Comparison of ENCODE assay signal across 8 cellular contexts in the genomic region with DNA sequence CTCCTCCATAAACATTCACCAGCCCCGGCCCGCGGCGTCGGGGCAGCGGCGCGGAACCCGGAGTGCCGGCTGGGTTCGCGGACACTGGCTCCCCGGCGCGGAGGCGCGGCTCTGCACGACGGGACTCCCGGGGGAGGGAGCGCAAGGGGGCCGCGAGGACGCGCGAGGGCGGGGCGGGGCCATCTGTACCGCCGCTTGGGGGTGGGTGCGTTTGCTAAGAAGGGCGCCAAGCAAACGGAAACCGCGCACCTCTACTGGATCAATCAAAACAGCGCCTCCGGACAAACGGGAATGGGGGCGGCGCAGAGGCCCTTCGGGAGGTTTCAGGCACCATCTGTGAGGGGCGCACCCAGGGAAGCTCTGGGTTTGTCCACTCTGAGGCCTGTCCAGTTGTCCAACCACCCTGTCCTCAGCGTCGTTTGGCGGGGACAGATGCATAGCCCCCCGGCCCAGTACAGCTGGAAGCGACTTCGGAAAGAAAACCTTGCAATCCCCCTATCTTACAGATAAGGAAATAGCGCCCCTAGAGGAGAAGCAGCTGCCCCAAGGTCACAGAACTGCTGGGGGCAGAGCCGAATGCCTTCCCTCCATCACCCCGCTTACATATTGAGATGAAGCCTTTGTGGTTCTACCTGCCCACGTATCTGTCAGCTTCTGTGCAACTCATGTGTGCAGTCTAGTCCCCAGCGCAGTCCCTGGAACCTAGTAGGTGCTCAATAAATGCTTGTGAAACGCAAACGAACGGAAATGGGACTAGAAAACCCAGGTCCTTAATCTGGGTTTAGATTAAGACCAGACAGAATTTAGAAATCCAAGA. TPM values are rescaled to one million over a fixed set of nuclear protein-coding genes. Genes with fewer than 3 reads are reported as not detected.
A peak's percentile ranks its signal among the peaks of the same experiment; 100 is the strongest.
DNase-seq lines count a peak whose midpoint lies in the region; ATAC-seq and TF ChIP-seq lines count a peak whose summit lies in the region.

No MANE protein-coding gene starts in this region.

- H3K4me2 ChIP-seq in OCI-LY3 (ENCODE audit: low read length) = peak overlapping the region; percentile 93

- peak overlapping the region; percentile 55 for H3K9ac ChIP-seq in OCI-LY3 (ENCODE audit: low read length)

- H3K36me3 Mint-ChIP-seq in naive B cell = no peaks in the 10 kb centered on the region
- H3K36me3 Mint-ChIP-seq in stimulated activated effector memory CD8-positive, alpha-beta T cell treated with anti-CD3 and anti-CD28 coated beads, Interleukin-12 subunit alpha, Interleukin-12 subunit beta, amount 100 ng/mL, for 72 hours = no peaks in the 10 kb centered on the region

- intact Hi-C loops in esophagus muscularis mucosa (cut with DNase I) = no loop called here

- no peak overlapping the region for H3K27ac ChIP-seq in OCI-LY3 (ENCODE audit: low read length)
- no peak overlapping the region for H3K27ac ChIP-seq in esophagus muscularis mucosa (replicated peaks in 1 of 4)

- TF ChIP-seq POLR2A in esophagus muscularis mucosa (IDR thresholded peaks at IDR 0.05; ENCODE audit: low read depth) (no peak), GM18505 (IDR thresholded peaks at IDR 0.05; ENCODE audit: borderline replicate concordance, extremely low read depth, insufficient read depth, insufficient read length) (no peak)

- H3K27me3 ChIP-seq in OCI-LY3 (ENCODE audit: low read depth, low read length) (peaks cover 8% of the 10 kb centered on the region; the same call in 1 of the 2 replicates), esophagus muscularis mucosa (peaks cover 0 to 64% (median 0%) of the 10 kb centered on the region in 4 donors)

- peak; percentile 93 for TF ChIP-seq CTCF in GM12873 (IDR thresholded peaks at IDR 0.05; ENCODE audit: insufficient read depth, low read depth, low read length, missing control alignments)
- peak; percentile 61 for TF ChIP-seq CTCF in OCI-LY3 (IDR thresholded peaks at IDR 0.05; ENCODE audit: low read depth, low read length)
- peak; percentile 44 to 68 (median 47) for TF ChIP-seq CTCF in esophagus muscularis mucosa (IDR thresholded peaks at IDR 0.05)

- TF ChIP-seq EP300 in esophagus muscularis mucosa (IDR thresholded peaks at IDR 0.05) = no peak

- H3K27me3 Mint-ChIP-seq in naive B cell = peaks cover 28 to 49% (median 44%) of the 10 kb centered on the region in 3 donors

- 15% methylated on average over 21 of the region's 56 CpGs for WGBS in esophagus muscularis mucosa

- H3K4me1 ChIP-seq in OCI-LY3 (ENCODE audit: low read length) (peaks cover 4% of the 10 kb centered on the region; the same call in 1 of the 2 replicates), esophagus muscularis mucosa (peaks cover 0 to 11% (median 10%) of the 10 kb centered on the region in 4 donors)

- H3K4me1 Mint-ChIP-seq in naive B cell = peaks cover 20 to 37% (median 34%) of the 10 kb centered on the region in 3 donors
- H3K4me1 Mint-ChIP-seq in stimulated activated effector memory CD8-positive, alpha-beta T cell treated with anti-CD3 and anti-CD28 coated beads, Interleukin-12 subunit alpha, Interleukin-12 subunit beta, amount 100 ng/mL, for 72 hours = peaks cover 16% of the 10 kb centered on the region

- H2AFZ ChIP-seq in OCI-LY3 (ENCODE audit: low read depth, low read length) = peak overlapping the region; percentile 70

- no peaks in the 10 kb centered on the region for H4K20me1 ChIP-seq in OCI-LY3 (ENCODE audit: insufficient read depth, low read length)

- DNase-seq in activated T-cell treated with anti-CD3 and anti-CD28 coated beads for 4 hours = peak; percentile 52
- DNase-seq in esophagus muscularis mucosa (ENCODE audit: extremely low spot score) = no peak
- peak; percentile 62 for DNase-seq in naive B cell
- peak; percentile 51 to 80 for DNase-seq in stimulated activated effector memory CD8-positive, alpha-beta T cell treated with anti-CD3 and anti-CD28 coated beads, Interleukin-12 subunit alpha, Interleukin-12 subunit beta, amount 100 ng/mL, for 72 hours (ENCODE audit: low spot score in 2 of 2)

- H3K36me3 ChIP-seq in OCI-LY3 (replicated peaks; ENCODE audit: low read depth, low read length) = no peaks in the 10 kb centered on the region
- H3K36me3 ChIP-seq in esophagus muscularis mucosa = no peaks in the 10 kb centered on the region

- peak overlapping the region in 1 of 6 donors; percentile 54 for H3K27ac Mint-ChIP-seq in naive B cell
- H3K27ac Mint-ChIP-seq in stimulated activated effector memory CD8-positive, alpha-beta T cell treated with anti-CD3 and anti-CD28 coated beads, Interleukin-12 subunit alpha, Interleukin-12 subunit beta, amount 100 ng/mL, for 72 hours = no peak overlapping the region

- no peaks in the 10 kb centered on the region for H3K79me2 ChIP-seq in OCI-LY3 (ENCODE audit: low read length)

- H3K4me3 Mint-ChIP-seq in naive B cell = peak overlapping the region; percentile 75 to 92 (median 87)
- peak overlapping the region; percentile 73 for H3K4me3 Mint-ChIP-seq in stimulated activated effector memory CD8-positive, alpha-beta T cell treated with anti-CD3 and anti-CD28 coated beads, Interleukin-12 subunit alpha, Interleukin-12 subunit beta, amount 100 ng/mL, for 72 hours

- H3K9me3 ChIP-seq in OCI-LY3 (ENCODE audit: insufficient read depth, low read length) (no peaks in the 10 kb centered on the region), esophagus muscularis mucosa (no peaks in the 10 kb centered on the region)

- ATAC-seq in HG03520 (IDR thresholded peaks at IDR 0.05; ENCODE audit: unreplicated experiment) (peak; percentile 66), naive B cell (ENCODE audit: low read depth in 2 of 2) (peak; percentile 70 to 76), GM18505 (IDR thresholded peaks at IDR 0.05; ENCODE audit: unreplicated experiment) (no peak)
- ATAC-seq in stimulated activated effector memory CD8-positive, alpha-beta T cell treated with anti-CD3 and anti-CD28 coated beads, Interleukin-12 subunit alpha, Interleukin-12 subunit beta, amount 100 ng/mL, for 72 hours = peak; percentile 92

- peaks cover 0 to 4% (median 0%) of the 10 kb centered on the region in 7 donors for H3K9me3 Mint-ChIP-seq in naive B cell
- H3K9me3 Mint-ChIP-seq in stimulated activated effector memory CD8-positive, alpha-beta T cell treated with anti-CD3 and anti-CD28 coated beads, Interleukin-12 subunit alpha, Interleukin-12 subunit beta, amount 100 ng/mL, for 72 hours = no peaks in the 10 kb centered on the region

- H3K4me3 ChIP-seq in OCI-LY3 (ENCODE audit: low read length) (peak overlapping the region; percentile 93), esophagus muscularis mucosa (peak overlapping the region; percentile 50 to 58 (median 51))

RNA-seq across cellular contexts. Expression of a gene that starts 10.7 kb away (rescaled TPM):
- under 1 TPM; 0.13 to 0.42 (median 0.31) TPM for total RNA-seq in esophagus muscularis mucosa
- polyA plus RNA-seq in naive B cell (ENCODE audit: low read depth in 6 of 6) = under 1 TPM in 2 of 6 donors, not detected in 4; 0.07 to 0.08 TPM
